8 cellular contexts compared by ENCODE assay signal in the genomic region with DNA sequence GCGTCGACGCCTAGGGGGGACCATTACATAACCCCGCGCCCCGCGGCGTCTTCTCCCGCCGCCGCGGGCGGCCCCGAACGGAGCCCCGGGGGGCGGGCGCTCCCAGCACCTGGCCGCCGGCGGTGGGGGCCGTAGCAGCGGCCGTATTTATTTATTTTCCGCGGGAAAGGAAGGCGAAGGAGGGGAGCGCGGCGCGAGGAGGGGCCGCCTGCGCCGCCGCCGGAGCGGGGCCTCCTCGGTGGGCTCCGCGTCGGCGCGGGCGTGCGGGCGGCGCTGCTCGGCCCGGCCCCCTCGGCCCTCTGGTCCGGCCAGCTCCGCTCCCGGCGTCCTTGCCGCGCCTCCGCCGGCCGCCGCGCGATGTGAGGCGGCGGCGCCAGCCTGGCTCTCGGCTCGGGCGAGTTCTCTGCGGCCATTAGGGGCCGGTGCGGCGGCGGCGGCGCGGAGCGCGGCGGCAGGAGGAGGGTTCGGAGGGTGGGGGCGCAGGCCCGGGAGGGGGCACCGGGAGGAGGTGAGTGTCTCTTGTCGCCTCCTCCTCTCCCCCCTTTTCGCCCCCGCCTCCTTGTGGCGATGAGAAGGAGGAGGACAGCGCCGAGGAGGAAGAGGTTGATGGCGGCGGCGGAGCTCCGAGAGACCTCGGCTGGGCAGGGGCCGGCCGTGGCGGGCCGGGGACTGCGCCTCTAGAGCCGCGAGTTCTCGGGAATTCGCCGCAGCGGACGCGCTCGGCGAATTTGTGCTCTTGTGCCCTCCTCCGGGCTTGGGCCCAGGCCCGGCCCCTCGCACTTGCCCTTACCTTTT. TPM values are rescaled to one million over a fixed set of nuclear protein-coding genes. Genes with fewer than 3 reads are reported as not detected.
A peak's percentile ranks its signal among the peaks of the same experiment; 100 is the strongest.
DNase-seq lines count a peak whose midpoint lies in the region; ATAC-seq and TF ChIP-seq lines count a peak whose summit lies in the region.

A gene (plus strand): TSS at position 570 of the 795 bp plus-strand sequence. CDS start 413 bp downstream, outside the sequence.

- peak within 1 kb of the TSS; percentile 30; the same call in 1 of the 2 replicates for H2AFZ ChIP-seq in OCI-LY7 (ENCODE audit: low read length)

- no peak for TF ChIP-seq POLR2A in erythroblast (IDR thresholded peaks at IDR 0.05; ENCODE audit: low read length)

- H3K9me3 ChIP-seq in OCI-LY7 (ENCODE audit: low read length) (no peaks in the 10 kb centered on the region), muscle layer of colon (ENCODE audit: low read length) (no peaks in the 10 kb centered on the region)

- peak within 1 kb of the TSS; percentile 98 for H3K9ac ChIP-seq in muscle layer of colon (ENCODE audit: low read length)

- POLR2A ChIA-PET in OCI-LY7 (lab: Charles Lee) = interaction anchor here (1.5 kb wide), 1 partner anchor 71 kb away, joined by 3 read pairs; no protein-coding TSS in a partner anchor

- peaks cover 40% of the 10 kb centered on the region for H4K20me1 ChIP-seq in OCI-LY7 (ENCODE audit: insufficient read depth, low read length)

- H3K4me3 Mint-ChIP-seq in CD14-positive monocyte = peak within 1 kb of the TSS; percentile 98 to 100

- H3K9me3 Mint-ChIP-seq in CD14-positive monocyte = peaks cover 0 to 4% (median 0%) of the 10 kb centered on the region in 7 donors

- CTCF ChIA-PET in OCI-LY7 (lab: Charles Lee; ENCODE audit: unreplicated experiment) = no interaction called here

- H3K4me1 Mint-ChIP-seq in CD14-positive monocyte = peaks cover 47% of the 10 kb centered on the region

- intact Hi-C loops in CD14-positive monocyte (cut with micrococcal nuclease) = loop anchor here (5.0 kb wide), 2 partner anchors 70 to 125 kb away; no protein-coding TSS in a partner anchor
- intact Hi-C loops in OCI-LY7 (cut with micrococcal nuclease; ENCODE audit: unreplicated experiment) = loop anchor here (5.0 to 10.0 kb wide), 3 partner anchors 115 to 353 kb away; a partner anchor contains a TSS

- H3K36me3 Mint-ChIP-seq in CD14-positive monocyte = peaks cover 3 to 18% of the 10 kb centered on the region in 2 donors

- BruUV-seq in OCI-LY7 (replicated peaks; lab: Mats Ljungman, UMichigan) = no TSS peak

- no peaks in the 10 kb centered on the region for H3K9me2 ChIP-seq in OCI-LY7 (ENCODE audit: insufficient read depth, low read length)

- peak; percentile 23 for ATAC-seq in GM19043 (IDR thresholded peaks at IDR 0.05; ENCODE audit: low read depth, unreplicated experiment)
- peak; percentile 41 for ATAC-seq in HG03432 (IDR thresholded peaks at IDR 0.05; ENCODE audit: unreplicated experiment)

- H3K27ac ChIP-seq in OCI-LY7 (ENCODE audit: low read depth, low read length, poor library complexity, severe bottlenecking) (peak within 1 kb of the TSS; percentile 95), muscle layer of colon (ENCODE audit: low read depth, low read length) (peak within 1 kb of the TSS; percentile 98)

- H3K27me3 Mint-ChIP-seq in CD14-positive monocyte (ENCODE audit: low read depth in 3 of 3) = peaks cover 0 to 3% (median 0%) of the 10 kb centered on the region in 3 donors

- DNase-seq in CD14-positive monocyte (ENCODE audit: low spot score) (peak; percentile 94), OCI-LY7 (ENCODE audit: low spot score) (peak; percentile 81), erythroblast (lab: John Stamatoyannopoulos, UW) (peak; percentile 91 to 95)
- DNase-seq in activated T-cell treated with anti-CD3 and anti-CD28 coated beads, Interleukin-2, amount 50 U/mL, for 1 hour = peak; percentile 86
- peak; percentile 59 for DNase-seq in stimulated activated CD8-positive, alpha-beta memory T cell treated with anti-CD3 and anti-CD28 coated beads, Interleukin-7, amount 100 ng/mL, for 24 hours (ENCODE audit: low read depth)

- peaks cover 41% of the 10 kb centered on the region for H3K36me3 ChIP-seq in OCI-LY7 (ENCODE audit: insufficient read depth, low read length)
- no peaks in the 10 kb centered on the region for H3K36me3 ChIP-seq in muscle layer of colon (ENCODE audit: insufficient read depth, low read length)

- H3K4me2 ChIP-seq in OCI-LY7 (ENCODE audit: low read length) = peak within 1 kb of the TSS; percentile 89

- peak within 1 kb of the TSS; percentile 85 for H3K4me3 ChIP-seq in OCI-LY7 (ENCODE audit: low read depth, low read length, poor library complexity, severe bottlenecking)
- H3K4me3 ChIP-seq in muscle layer of colon (ENCODE audit: low read depth in 1 of 2, low read length in 2 of 2) = peak within 1 kb of the TSS; percentile 87 to 93

- TF ChIP-seq CTCF in CD14-positive monocyte (IDR thresholded peaks at IDR 0.05) (peak; percentile 52), OCI-LY7 (conservative IDR thresholded peaks at IDR 0.05; ENCODE audit: low read length) (no peak; the same call in 1 of the 2 replicates)

- H3K79me2 ChIP-seq in OCI-LY7 (ENCODE audit: insufficient read depth, low read depth, low read length) = peaks cover 55% of the 10 kb centered on the region

- H3K4me1 ChIP-seq in OCI-LY7 (ENCODE audit: insufficient read depth, low read length, poor library complexity, severe bottlenecking) (peaks cover 27% of the 10 kb centered on the region), muscle layer of colon (ENCODE audit: insufficient read depth, low read length) (peaks cover 35% of the 10 kb centered on the region)

- H3K27me3 ChIP-seq in muscle layer of colon (ENCODE audit: control insufficient read depth in 1 of 2, insufficient read depth in 2 of 2, low read length in 2 of 2) = no peaks in the 10 kb centered on the region

- peak within 1 kb of the TSS; percentile 95 to 100 (median 98) for H3K27ac Mint-ChIP-seq in CD14-positive monocyte

RNA-seq across cellular contexts. Expression of the gene that starts here (rescaled TPM):
- 10 to 100 TPM in 1 of 2 donors, 1 to 10 TPM in 1; 5.7 to 16.8 TPM for polyA plus RNA-seq in CD14-positive monocyte
- 45.4 and 46.2 TPM in 2 replicates for total RNA-seq in OCI-LY7 (2014; rRNA removed; shearing (Covaris generic))
- 101 and 108 TPM in 2 replicates for total RNA-seq in OCI-LY7 (2022)

Comparison
In these comparisons a context has a peak if more than half of its experiments do, and no peak if none do; other contexts are left out.
1. Peak in every context shown above with its lines: DNase-seq, ATAC-seq, H3K4me3 ChIP-seq and H3K27ac ChIP-seq.